In genomic region chr2:54722641-54723299, GRCh38 we compare ENCODE assay signal across 8 cellular contexts. TPM values are rescaled to one million over a fixed set of nuclear protein-coding genes. Genes with fewer than 3 reads are reported as not detected.
DNase-seq lines count a peak whose midpoint lies in the region; ATAC-seq and TF ChIP-seq lines count a peak whose summit lies in the region.

No MANE protein-coding gene starts in this region.

- H3K9me3 ChIP-seq in mononuclear cell (ENCODE audit: low read depth, low read length), result no peaks in the 10 kb centered on the region

- TF ChIP-seq CTCF in LNCaP clone FGC (IDR thresholded peaks at IDR 0.05; ENCODE audit: control insufficient read depth, extremely low read depth, insufficient read depth) (no peak), cardiac fibroblast (IDR thresholded peaks at IDR 0.05; ENCODE audit: low read depth, low read length) (no peak)

- peaks cover 20% of the 10 kb centered on the region for H3K4me1 ChIP-seq in mononuclear cell (ENCODE audit: insufficient read depth, low read length)

- H3K4me3 ChIP-seq in LNCaP clone FGC (ENCODE audit: low read depth, low read length), result peak overlapping the region; percentile 67
- H3K4me3 ChIP-seq in cardiac fibroblast (replicated peaks in 1 of 2; ENCODE audit: low read depth in 2 of 2, low read length in 2 of 2), result peak overlapping the region; percentile 60 to 77
- peak overlapping the region; percentile 57 for H3K4me3 ChIP-seq in mononuclear cell (ENCODE audit: low read length)

- peaks cover 46% of the 10 kb centered on the region for H3K27me3 ChIP-seq in mononuclear cell (ENCODE audit: insufficient read depth, low read length)

- ATAC-seq in HG02973 (IDR thresholded peaks at IDR 0.05; ENCODE audit: unreplicated experiment), result no peak
- no peak for ATAC-seq in GM18868 (IDR thresholded peaks at IDR 0.05; ENCODE audit: unreplicated experiment)

- DNase-seq in DMS153 treated with DMSO at 0.1 percent for 48 hours (lab: John Stamatoyannopoulos, UW; ENCODE audit: unreplicated experiment), result peak; percentile 55
- DNase-seq in DMS153 (lab: John Stamatoyannopoulos, UW), result no peak
- DNase-seq in LNCaP clone FGC (ENCODE audit: low read depth), result no peak
- DNase-seq in cardiac fibroblast (ENCODE audit: low read depth in 2 of 2), result peak; percentile 62 to 75
- DNase-seq in stimulated activated naive CD4-positive, alpha-beta T cell treated with Interleukin-2 at 50 U/mL for 16 hours (lab: John Stamatoyannopoulos, UW), result no peak

RNA-seq across cellular contexts. Expression of gene EML6, which starts 0.7 kb away (rescaled TPM):
- total RNA-seq in mononuclear cell, result 0.73 TPM

Comparison
In these comparisons a context has a peak if more than half of its experiments do, and no peak if none do; other contexts are left out.
1. DNase-seq: peak in DMS153 treated with DMSO at 0.1 percent for 48 hours (single experiment) and cardiac fibroblast (2 of 2); none in DMS153 (single experiment), LNCaP clone FGC (single experiment) and stimulated activated naive CD4-positive, alpha-beta T cell treated with Interleukin-2 at 50 U/mL for 16 hours (single experiment).
2. Peak in every context shown above with its lines, with median percentiles within 50 percentile points of each other: H3K4me3 ChIP-seq.